1 cellular context compared by ENCODE assay signal in genomic region chr3:52154135-52155094, GRCh38.
TF ChIP-seq lines count a peak whose summit lies in the region.

Gene POC1A, minus strand, starts transcription at chr3:52154423. Its CDS starts 51 bp downstream, at chr3:52154372.

TF ChIP-seq in K562, 482 proteins besides CTCF, POLR2A, EP300 and RAD21 (continued from another document):
- TF ChIP-seq MGA (IDR thresholded peaks at IDR 0.05), result peak; percentile 63; the same call in 1 of the 2 replicates
- TF ChIP-seq TAF1 (IDR thresholded peaks at IDR 0.05; ENCODE audit: control insufficient read depth, extremely low read depth, insufficient read depth, low read length, severe bottlenecking), result peak; percentile 45
- no peak for TF ChIP-seq CUX1 (CRISPR knock-in tag; IDR thresholded peaks at IDR 0.05)
- no peak for TF ChIP-seq PCBP2 (IDR thresholded peaks at IDR 0.05; ENCODE audit: low read depth, low read length, poor library complexity, severe bottlenecking)
- no peak for TF ChIP-seq CREB5 (CRISPR knock-in tag; IDR thresholded peaks at IDR 0.05)
TF ChIP-seq in K562: peak in this region for 102.
